ENCODE assay signal across 3 cellular contexts in the genomic region with DNA sequence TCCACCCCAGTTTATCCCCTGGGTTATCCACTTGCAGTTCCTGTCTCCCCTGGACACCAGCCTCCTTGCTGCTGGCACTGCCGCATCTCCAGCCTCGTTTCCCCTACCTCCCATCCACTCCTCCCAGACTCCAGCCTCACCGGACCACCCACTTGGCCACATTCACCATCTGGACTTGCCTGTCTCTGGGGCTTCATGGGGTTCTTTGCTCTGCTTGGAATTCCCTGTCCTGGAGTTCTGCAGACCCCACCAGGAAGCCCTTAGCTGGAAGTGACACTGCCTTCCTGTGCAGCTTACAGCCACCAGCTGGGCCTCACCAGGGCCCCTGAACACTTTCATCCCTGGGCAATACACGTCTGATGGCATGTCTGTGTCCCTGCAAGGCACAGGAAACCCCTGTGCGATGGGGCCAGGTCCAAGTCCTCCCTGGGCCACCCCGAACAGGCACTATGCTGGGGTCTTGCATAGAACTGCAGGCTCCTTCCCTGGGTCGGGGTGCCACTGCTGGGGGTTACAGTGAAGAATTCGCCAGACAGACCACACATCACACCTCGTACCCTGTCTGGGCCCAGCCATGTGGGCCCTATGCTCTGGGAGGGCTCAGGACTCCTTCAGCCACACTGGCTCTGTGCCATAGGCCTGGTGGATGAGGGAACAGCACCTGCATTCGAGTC.
TF ChIP-seq lines count a peak whose summit lies in the region.

No MANE protein-coding gene starts in this region.

TF ChIP-seq in SK-N-SH, 30 proteins besides CTCF, POLR2A, EP300 and RAD21:
- TF ChIP-seq JUND (IDR thresholded peaks at IDR 0.05) (no peak), TAF1 (IDR thresholded peaks at IDR 0.05; ENCODE audit: borderline replicate concordance, low read depth, low read length) (no peak), IRF3 (IDR thresholded peaks at IDR 0.05; ENCODE audit: low read depth, low read length) (no peak), GABPA (IDR thresholded peaks at IDR 0.05; ENCODE audit: low read depth) (no peak), PBX3 (IDR thresholded peaks at IDR 0.05) (no peak), NRF1 (IDR thresholded peaks at IDR 0.05; ENCODE audit: low read depth, low read length) (no peak), POLR2AphosphoS5 (IDR thresholded peaks at IDR 0.05; ENCODE audit: low read depth, low read length) (no peak)

TF ChIP-seq in SK-N-SH treated with all-trans-retinoic acid at 6 μM for 48 hours, 23 proteins besides CTCF, POLR2A, EP300 and RAD21:
- TF ChIP-seq, protein P1, sequence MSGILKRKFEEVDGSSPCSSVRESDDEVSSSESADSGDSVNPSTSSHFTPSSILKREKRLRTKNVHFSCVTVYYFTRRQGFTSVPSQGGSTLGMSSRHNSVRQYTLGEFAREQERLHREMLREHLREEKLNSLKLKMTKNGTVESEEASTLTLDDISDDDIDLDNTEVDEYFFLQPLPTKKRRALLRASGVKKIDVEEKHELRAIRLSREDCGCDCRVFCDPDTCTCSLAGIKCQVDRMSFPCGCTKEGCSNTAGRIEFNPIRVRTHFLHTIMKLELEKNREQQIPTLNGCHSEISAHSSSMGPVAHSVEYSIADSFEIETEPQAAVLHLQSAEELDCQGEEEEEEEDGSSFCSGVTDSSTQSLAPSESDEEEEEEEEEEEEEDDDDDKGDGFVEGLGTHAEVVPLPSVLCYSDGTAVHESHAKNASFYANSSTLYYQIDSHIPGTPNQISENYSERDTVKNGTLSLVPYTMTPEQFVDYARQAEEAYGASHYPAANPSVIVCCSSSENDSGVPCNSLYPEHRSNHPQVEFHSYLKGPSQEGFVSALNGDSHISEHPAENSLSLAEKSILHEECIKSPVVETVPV (CRISPR knock-in tag; IDR thresholded peaks at IDR 0.05) = no peak
- TF ChIP-seq TOX (CRISPR knock-in tag; IDR thresholded peaks at IDR 0.05; ENCODE audit: borderline replicate concordance) = no peak
- TF ChIP-seq ZFP3 (CRISPR knock-in tag; IDR thresholded peaks at IDR 0.05) = no peak
- TF ChIP-seq ISL1 (CRISPR knock-in tag; IDR thresholded peaks at IDR 0.05) = no peak
- no peak for TF ChIP-seq BACH2 (CRISPR knock-in tag; IDR thresholded peaks at IDR 0.05; ENCODE audit: borderline replicate concordance)
- TF ChIP-seq, protein P2, sequence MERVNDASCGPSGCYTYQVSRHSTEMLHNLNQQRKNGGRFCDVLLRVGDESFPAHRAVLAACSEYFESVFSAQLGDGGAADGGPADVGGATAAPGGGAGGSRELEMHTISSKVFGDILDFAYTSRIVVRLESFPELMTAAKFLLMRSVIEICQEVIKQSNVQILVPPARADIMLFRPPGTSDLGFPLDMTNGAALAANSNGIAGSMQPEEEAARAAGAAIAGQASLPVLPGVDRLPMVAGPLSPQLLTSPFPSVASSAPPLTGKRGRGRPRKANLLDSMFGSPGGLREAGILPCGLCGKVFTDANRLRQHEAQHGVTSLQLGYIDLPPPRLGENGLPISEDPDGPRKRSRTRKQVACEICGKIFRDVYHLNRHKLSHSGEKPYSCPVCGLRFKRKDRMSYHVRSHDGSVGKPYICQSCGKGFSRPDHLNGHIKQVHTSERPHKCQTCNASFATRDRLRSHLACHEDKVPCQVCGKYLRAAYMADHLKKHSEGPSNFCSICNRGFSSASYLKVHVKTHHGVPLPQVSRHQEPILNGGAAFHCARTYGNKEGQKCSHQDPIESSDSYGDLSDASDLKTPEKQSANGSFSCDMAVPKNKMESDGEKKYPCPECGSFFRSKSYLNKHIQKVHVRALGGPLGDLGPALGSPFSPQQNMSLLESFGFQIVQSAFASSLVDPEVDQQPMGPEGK (CRISPR knock-in tag; IDR thresholded peaks at IDR 0.05; ENCODE audit: borderline replicate concordance) = no peak
- TF ChIP-seq ZFP30 (CRISPR knock-in tag; IDR thresholded peaks at IDR 0.05) = no peak
- TF ChIP-seq RARB (CRISPR knock-in tag; IDR thresholded peaks at IDR 0.05) = no peak
- no peak for TF ChIP-seq SNAI2 (CRISPR knock-in tag; IDR thresholded peaks at IDR 0.05)
- TF ChIP-seq, protein P3, sequence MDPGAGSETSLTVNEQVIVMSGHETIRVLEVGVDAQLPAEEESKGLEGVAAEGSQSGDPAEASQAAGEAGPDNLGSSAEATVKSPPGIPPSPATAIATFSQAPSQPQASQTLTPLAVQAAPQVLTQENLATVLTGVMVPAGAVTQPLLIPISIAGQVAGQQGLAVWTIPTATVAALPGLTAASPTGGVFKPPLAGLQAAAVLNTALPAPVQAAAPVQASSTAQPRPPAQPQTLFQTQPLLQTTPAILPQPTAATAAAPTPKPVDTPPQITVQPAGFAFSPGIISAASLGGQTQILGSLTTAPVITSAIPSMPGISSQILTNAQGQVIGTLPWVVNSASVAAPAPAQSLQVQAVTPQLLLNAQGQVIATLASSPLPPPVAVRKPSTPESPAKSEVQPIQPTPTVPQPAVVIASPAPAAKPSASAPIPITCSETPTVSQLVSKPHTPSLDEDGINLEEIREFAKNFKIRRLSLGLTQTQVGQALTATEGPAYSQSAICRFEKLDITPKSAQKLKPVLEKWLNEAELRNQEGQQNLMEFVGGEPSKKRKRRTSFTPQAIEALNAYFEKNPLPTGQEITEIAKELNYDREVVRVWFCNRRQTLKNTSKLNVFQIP (CRISPR knock-in tag; IDR thresholded peaks at IDR 0.05; ENCODE audit: borderline replicate concordance, low read depth) = no peak
- no peak for TF ChIP-seq ZNF70 (CRISPR knock-in tag; IDR thresholded peaks at IDR 0.05)
- TF ChIP-seq CREB5 (CRISPR knock-in tag; IDR thresholded peaks at IDR 0.05; ENCODE audit: low read depth) = no peak
- TF ChIP-seq PPARA (CRISPR knock-in tag; IDR thresholded peaks at IDR 0.05; ENCODE audit: borderline replicate concordance) = no peak
- no peak for TF ChIP-seq ZC3H10 (CRISPR knock-in tag; IDR thresholded peaks at IDR 0.05)
- TF ChIP-seq ARNTL (CRISPR knock-in tag; IDR thresholded peaks at IDR 0.05; ENCODE audit: borderline replicate concordance, low read depth) = no peak

TF ChIP-seq in HepG2, 621 proteins besides CTCF, POLR2A, EP300 and RAD21:
- no peak for TF ChIP-seq ZNF264 (CRISPR knock-in tag; IDR thresholded peaks at IDR 0.05)
- TF ChIP-seq ZNF207 (IDR thresholded peaks at IDR 0.05; ENCODE audit: borderline replicate concordance) = no peak
- no peak for TF ChIP-seq GTF2F1 (IDR thresholded peaks at IDR 0.05; ENCODE audit: low read length)
